In the genomic region with DNA sequence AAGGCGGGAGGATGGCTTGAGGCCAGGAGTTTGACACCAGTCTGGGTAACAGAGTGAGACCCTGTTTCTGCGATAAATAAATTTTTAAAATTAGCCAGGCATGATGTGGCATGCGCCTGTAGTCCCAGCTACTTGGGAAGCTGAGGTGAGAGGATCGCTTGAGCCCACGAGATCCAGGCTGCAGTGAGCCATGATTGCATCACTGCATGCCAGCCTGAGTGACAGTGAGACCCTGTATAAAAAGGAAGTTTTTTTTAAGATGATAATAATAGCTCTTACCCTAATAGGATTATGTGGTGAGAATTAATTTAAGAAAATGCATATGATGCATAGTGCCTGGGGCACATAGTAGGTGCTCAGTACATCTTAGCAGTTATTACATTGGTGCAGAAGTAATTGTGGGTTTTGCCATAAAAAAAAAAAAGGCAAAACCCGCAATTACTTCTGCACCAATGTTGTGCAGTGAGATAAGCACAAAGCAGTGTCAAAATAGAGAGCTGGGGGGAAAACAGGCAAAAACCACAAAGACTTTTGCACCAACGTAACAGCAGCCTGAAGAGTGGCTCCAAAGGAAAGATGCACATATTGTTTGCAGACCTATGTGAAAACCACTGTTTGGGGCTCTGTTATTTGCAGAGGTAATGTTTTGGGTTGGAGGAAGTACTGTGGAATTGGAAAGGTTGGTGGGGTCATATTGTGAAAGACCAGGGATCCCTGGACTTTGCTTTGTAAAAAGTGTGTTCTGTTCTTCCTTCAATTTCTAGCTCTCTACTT, we compare ENCODE assay signal across 1 cellular context.
TF ChIP-seq lines count a peak whose summit lies in the region.

No MANE protein-coding gene starts in this region.

TF ChIP-seq in HepG2, 621 proteins besides CTCF, POLR2A, EP300 and RAD21 (continued from another document and continues in another):
- TF ChIP-seq, protein P1, sequence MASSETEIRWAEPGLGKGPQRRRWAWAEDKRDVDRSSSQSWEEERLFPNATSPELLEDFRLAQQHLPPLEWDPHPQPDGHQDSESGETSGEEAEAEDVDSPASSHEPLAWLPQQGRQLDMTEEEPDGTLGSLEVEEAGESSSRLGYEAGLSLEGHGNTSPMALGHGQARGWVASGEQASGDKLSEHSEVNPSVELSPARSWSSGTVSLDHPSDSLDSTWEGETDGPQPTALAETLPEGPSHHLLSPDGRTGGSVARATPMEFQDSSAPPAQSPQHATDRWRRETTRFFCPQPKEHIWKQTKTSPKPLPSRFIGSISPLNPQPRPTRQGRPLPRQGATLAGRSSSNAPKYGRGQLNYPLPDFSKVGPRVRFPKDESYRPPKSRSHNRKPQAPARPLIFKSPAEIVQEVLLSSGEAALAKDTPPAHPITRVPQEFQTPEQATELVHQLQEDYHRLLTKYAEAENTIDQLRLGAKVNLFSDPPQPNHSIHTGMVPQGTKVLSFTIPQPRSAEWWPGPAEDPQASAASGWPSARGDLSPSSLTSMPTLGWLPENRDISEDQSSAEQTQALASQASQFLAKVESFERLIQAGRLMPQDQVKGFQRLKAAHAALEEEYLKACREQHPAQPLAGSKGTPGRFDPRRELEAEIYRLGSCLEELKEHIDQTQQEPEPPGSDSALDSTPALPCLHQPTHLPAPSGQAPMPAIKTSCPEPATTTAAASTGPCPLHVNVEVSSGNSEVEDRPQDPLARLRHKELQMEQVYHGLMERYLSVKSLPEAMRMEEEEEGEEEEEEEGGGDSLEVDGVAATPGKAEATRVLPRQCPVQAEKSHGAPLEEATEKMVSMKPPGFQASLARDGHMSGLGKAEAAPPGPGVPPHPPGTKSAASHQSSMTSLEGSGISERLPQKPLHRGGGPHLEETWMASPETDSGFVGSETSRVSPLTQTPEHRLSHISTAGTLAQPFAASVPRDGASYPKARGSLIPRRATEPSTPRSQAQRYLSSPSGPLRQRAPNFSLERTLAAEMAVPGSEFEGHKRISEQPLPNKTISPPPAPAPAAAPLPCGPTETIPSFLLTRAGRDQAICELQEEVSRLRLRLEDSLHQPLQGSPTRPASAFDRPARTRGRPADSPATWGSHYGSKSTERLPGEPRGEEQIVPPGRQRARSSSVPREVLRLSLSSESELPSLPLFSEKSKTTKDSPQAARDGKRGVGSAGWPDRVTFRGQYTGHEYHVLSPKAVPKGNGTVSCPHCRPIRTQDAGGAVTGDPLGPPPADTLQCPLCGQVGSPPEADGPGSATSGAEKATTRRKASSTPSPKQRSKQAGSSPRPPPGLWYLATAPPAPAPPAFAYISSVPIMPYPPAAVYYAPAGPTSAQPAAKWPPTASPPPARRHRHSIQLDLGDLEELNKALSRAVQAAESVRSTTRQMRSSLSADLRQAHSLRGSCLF (CRISPR knock-in tag; IDR thresholded peaks at IDR 0.05; ENCODE audit: borderline replicate concordance) = no peak
- TF ChIP-seq ZNF567 (CRISPR knock-in tag; IDR thresholded peaks at IDR 0.05; ENCODE audit: borderline replicate concordance) (no peak), ZNF891 (CRISPR knock-in tag; IDR thresholded peaks at IDR 0.05) (no peak), YEATS2 (CRISPR knock-in tag; IDR thresholded peaks at IDR 0.05; ENCODE audit: borderline replicate concordance) (no peak), ZNF512B (CRISPR knock-in tag; IDR thresholded peaks at IDR 0.05; ENCODE audit: borderline replicate concordance) (no peak), NONO (IDR thresholded peaks at IDR 0.05) (no peak), NONO (CRISPR knock-in tag; conservative IDR thresholded peaks at IDR 0.05) (no peak), ZBTB7B (CRISPR knock-in tag; IDR thresholded peaks at IDR 0.05) (peak; percentile 71; the same call in 1 of the 2 replicates), PATZ1 (CRISPR knock-in tag; IDR thresholded peaks at IDR 0.05) (peak; percentile 57), GTF2F1 (IDR thresholded peaks at IDR 0.05; ENCODE audit: low read length) (no peak), NFE2L1 (CRISPR knock-in tag; IDR thresholded peaks at IDR 0.05; ENCODE audit: borderline replicate concordance) (no peak), HIC2 (CRISPR knock-in tag; IDR thresholded peaks at IDR 0.05; ENCODE audit: low read depth) (peak; percentile 30; the same call in 1 of the 2 replicates), SP2 (CRISPR knock-in tag; IDR thresholded peaks at IDR 0.05) (no peak), ZFP36 (IDR thresholded peaks at IDR 0.05; ENCODE audit: borderline replicate concordance, low read depth, low read length, partially characterized antibody) (no peak), NFE2L2 (IDR thresholded peaks at IDR 0.05; ENCODE audit: low read length) (no peak), JARID2 (CRISPR knock-in tag; IDR thresholded peaks at IDR 0.05; ENCODE audit: insufficient replicate concordance) (no peak), KDM5B (CRISPR knock-in tag; IDR thresholded peaks at IDR 0.05; ENCODE audit: borderline replicate concordance) (no peak), NFIB (CRISPR knock-in tag; IDR thresholded peaks at IDR 0.05; ENCODE audit: borderline replicate concordance) (no peak), ZNF749 (CRISPR knock-in tag; IDR thresholded peaks at IDR 0.05; ENCODE audit: borderline replicate concordance) (no peak), ZNF598 (CRISPR knock-in tag; IDR thresholded peaks at IDR 0.05; ENCODE audit: borderline replicate concordance) (no peak), HOXA9 (CRISPR knock-in tag; IDR thresholded peaks at IDR 0.05; ENCODE audit: borderline replicate concordance) (no peak), SCMH1 (CRISPR knock-in tag; IDR thresholded peaks at IDR 0.05; ENCODE audit: borderline replicate concordance) (no peak), ZBTB14 (CRISPR knock-in tag; IDR thresholded peaks at IDR 0.05) (no peak), ZNF878 (CRISPR knock-in tag; IDR thresholded peaks at IDR 0.05) (no peak), FOSL2 (CRISPR knock-in tag; IDR thresholded peaks at IDR 0.05) (0 out of 2 replicates have a peak, but pooled peaks have one; percentile 36), LCORL (IDR thresholded peaks at IDR 0.05) (peak; percentile 90), LCORL (CRISPR knock-in tag; IDR thresholded peaks at IDR 0.05) (peak; percentile 94), SOX6 (IDR thresholded peaks at IDR 0.05) (no peak), SOX6 (CRISPR knock-in tag; IDR thresholded peaks at IDR 0.05) (peak; percentile 89), ZNF614 (CRISPR knock-in tag; IDR thresholded peaks at IDR 0.05; ENCODE audit: borderline replicate concordance) (0 out of 2 replicates have a peak, but pooled peaks have one; percentile 34), TCF7 (IDR thresholded peaks at IDR 0.05; ENCODE audit: low read depth) (peak; percentile 43; the same call in 1 of the 2 replicates), SMAD9 (CRISPR knock-in tag; IDR thresholded peaks at IDR 0.05) (no peak), PITX1 (CRISPR knock-in tag; IDR thresholded peaks at IDR 0.05) (peak; percentile 72; the same call in 1 of the 2 replicates), TEAD2 (CRISPR knock-in tag; IDR thresholded peaks at IDR 0.05) (no peak), ZSCAN12 (CRISPR knock-in tag; IDR thresholded peaks at IDR 0.05) (no peak), HHEX (CRISPR knock-in tag; IDR thresholded peaks at IDR 0.05) (peak; percentile 63; the same call in 1 of the 2 replicates)
- TF ChIP-seq, protein P2, sequence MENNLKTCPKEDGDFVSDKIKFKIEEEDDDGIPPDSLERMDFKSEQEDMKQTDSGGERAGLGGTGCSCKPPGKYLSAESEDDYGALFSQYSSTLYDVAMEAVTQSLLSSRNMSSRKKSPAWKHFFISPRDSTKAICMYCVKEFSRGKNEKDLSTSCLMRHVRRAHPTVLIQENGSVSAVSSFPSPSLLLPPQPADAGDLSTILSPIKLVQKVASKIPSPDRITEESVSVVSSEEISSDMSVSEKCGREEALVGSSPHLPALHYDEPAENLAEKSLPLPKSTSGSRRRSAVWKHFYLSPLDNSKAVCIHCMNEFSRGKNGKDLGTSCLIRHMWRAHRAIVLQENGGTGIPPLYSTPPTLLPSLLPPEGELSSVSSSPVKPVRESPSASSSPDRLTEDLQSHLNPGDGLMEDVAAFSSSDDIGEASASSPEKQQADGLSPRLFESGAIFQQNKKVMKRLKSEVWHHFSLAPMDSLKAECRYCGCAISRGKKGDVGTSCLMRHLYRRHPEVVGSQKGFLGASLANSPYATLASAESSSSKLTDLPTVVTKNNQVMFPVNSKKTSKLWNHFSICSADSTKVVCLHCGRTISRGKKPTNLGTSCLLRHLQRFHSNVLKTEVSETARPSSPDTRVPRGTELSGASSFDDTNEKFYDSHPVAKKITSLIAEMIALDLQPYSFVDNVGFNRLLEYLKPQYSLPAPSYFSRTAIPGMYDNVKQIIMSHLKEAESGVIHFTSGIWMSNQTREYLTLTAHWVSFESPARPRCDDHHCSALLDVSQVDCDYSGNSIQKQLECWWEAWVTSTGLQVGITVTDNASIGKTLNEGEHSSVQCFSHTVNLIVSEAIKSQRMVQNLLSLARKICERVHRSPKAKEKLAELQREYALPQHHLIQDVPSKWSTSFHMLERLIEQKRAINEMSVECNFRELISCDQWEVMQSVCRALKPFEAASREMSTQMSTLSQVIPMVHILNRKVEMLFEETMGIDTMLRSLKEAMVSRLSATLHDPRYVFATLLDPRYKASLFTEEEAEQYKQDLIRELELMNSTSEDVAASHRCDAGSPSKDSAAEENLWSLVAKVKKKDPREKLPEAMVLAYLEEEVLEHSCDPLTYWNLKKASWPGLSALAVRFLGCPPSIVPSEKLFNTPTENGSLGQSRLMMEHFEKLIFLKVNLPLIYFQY (CRISPR knock-in tag; IDR thresholded peaks at IDR 0.05; ENCODE audit: borderline replicate concordance) = no peak
- TF ChIP-seq, protein P3, sequence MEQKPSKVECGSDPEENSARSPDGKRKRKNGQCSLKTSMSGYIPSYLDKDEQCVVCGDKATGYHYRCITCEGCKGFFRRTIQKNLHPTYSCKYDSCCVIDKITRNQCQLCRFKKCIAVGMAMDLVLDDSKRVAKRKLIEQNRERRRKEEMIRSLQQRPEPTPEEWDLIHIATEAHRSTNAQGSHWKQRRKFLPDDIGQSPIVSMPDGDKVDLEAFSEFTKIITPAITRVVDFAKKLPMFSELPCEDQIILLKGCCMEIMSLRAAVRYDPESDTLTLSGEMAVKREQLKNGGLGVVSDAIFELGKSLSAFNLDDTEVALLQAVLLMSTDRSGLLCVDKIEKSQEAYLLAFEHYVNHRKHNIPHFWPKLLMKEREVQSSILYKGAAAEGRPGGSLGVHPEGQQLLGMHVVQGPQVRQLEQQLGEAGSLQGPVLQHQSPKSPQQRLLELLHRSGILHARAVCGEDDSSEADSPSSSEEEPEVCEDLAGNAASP (CRISPR knock-in tag; IDR thresholded peaks at IDR 0.05; ENCODE audit: borderline replicate concordance) = peak; percentile 61; the same call in 1 of the 2 replicates
- TF ChIP-seq, protein P4, sequence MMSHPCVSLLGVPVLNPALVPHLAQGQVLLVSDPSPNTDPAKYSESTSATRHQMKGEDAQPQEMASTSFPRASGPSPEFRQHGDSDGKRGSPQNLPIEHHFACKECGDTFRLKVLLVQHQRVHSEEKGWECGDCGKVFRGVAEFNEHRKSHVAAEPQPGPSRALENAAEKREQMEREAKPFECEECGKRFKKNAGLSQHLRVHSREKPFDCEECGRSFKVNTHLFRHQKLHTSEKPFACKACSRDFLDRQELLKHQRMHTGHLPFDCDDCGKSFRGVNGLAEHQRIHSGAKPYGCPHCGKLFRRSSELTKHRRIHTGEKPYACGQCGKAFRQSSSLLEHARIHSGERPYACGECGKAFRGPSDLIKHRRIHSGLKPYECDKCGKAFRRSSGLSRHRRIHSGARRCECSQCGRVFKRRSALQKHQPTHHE (CRISPR knock-in tag; IDR thresholded peaks at IDR 0.05; ENCODE audit: borderline replicate concordance) = no peak
